ENCODE assay signal across 1 cellular context in the genomic region with DNA sequence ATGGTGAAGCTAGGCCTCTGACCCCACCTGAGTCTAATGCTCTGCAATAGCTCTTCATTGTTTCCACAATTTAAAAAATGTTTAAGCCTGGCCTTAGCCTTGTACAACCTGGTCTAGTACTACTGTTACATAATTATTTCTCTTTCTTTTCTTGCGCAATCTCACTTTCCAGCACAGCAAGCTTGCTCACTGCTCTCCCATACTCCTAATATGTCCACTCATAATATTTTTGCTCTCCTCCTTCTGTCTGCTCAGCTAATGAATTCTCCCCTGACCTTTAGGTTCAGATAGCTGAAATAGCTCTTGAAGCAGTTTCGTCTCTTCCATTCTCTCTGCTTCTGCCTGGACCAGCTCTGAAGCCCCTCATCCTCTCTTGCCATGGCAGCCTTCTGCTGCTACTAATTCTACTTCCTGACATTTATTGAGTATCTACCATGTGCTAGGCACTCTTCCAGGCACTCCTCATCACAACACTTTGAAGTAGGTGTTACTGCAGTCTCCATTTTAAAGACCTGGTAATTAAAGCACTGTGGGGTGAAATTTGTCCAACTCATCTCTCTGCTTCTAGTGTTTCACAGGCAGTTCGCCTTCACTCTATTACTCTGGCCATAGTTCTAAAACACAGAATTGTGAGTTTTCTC.
TF ChIP-seq lines count a peak whose summit lies in the region.

No MANE protein-coding gene starts in this region.

TF ChIP-seq in H1, 55 proteins besides CTCF, POLR2A, EP300 and RAD21:
- TF ChIP-seq RBBP5 (IDR thresholded peaks at IDR 0.05; ENCODE audit: borderline replicate concordance, low read depth, low read length) (no peak), ATF2 (IDR thresholded peaks at IDR 0.05; ENCODE audit: low read length) (no peak), GABPA (IDR thresholded peaks at IDR 0.05; ENCODE audit: borderline replicate concordance, insufficient read depth, low read length) (no peak), CEBPB (IDR thresholded peaks at IDR 0.05; ENCODE audit: low read depth, low read length) (peak; percentile 82), KDM4A (IDR thresholded peaks at IDR 0.05; ENCODE audit: low read depth, low read length, severe bottlenecking) (no peak), SIRT6 (IDR thresholded peaks at IDR 0.05; ENCODE audit: low read length) (no peak), TEAD4 (IDR thresholded peaks at IDR 0.05; ENCODE audit: low read depth, low read length) (no peak)
